ENCODE assay signal across 9 cellular contexts in genomic region chr11:114058871-114059277, GRCh38. TPM values are rescaled to one million over a fixed set of nuclear protein-coding genes. Genes with fewer than 3 reads are reported as not detected.
DNase-seq lines count a peak whose midpoint lies in the region; ATAC-seq and TF ChIP-seq lines count a peak whose summit lies in the region.
"Had no signal": no experiment of that assay in that cellular context is flagged by ENCODE, and none has a peak within 500 bp of the region (broad histone marks: within the 10 kb centered on the region; RNA-seq: fewer than 3 reads in every experiment).

No MANE protein-coding gene starts in this region.

- H3K4me1 ChIP-seq in mucosa of rectum (ENCODE audit: control insufficient read depth in 2 of 2, insufficient read depth in 2 of 2, low read length in 2 of 2), result peaks cover 8 to 16% of the 10 kb centered on the region in 2 donors

- no peak for DNase-seq in activated naive CD4-positive, alpha-beta T cell treated with anti-CD3 and anti-CD28 coated beads for 36 hours
- DNase-seq in activated naive CD4-positive, alpha-beta T cell (lab: John Stamatoyannopoulos, UW), result no peak
- DNase-seq in type B pancreatic cell (ENCODE audit: extremely low spot score, unreplicated experiment), result no peak
- no peak for DNase-seq in OCI-M2 (lab: John Stamatoyannopoulos, UW; ENCODE audit: unreplicated experiment)

- CTCF ChIA-PET in activated naive CD4-positive, alpha-beta T cell treated with anti-CD3 and anti-CD28 coated beads for 36 hours (lab: Charles Lee), result interaction anchor here (0.6 to 1.4 kb wide), 5 partner anchors 12 to 206 kb away, joined by 3 to 4 read pairs (median 3); no protein-coding TSS in a partner anchor

- peak overlapping the region; percentile 57 to 67 for H3K4me3 ChIP-seq in mucosa of rectum (ENCODE audit: low read length in 2 of 2)
- H3K4me3 ChIP-seq: SJSA1 had no signal

- peaks cover 8% of the 10 kb centered on the region for H3K4me1 Mint-ChIP-seq in activated naive CD4-positive, alpha-beta T cell treated with anti-CD3 and anti-CD28 coated beads for 36 hours (ENCODE audit: low read depth)
- peaks cover 33% of the 10 kb centered on the region for H3K4me1 Mint-ChIP-seq in dendritic cell treated with granulocyte-macrophage colony-stimulating factor and Interleukin-4, amounts not matched to agents 40 ng/mL and 50 ng/mL, for 4 days (ENCODE audit: low read depth)
- H3K4me1 Mint-ChIP-seq in type B pancreatic cell (ENCODE audit: unreplicated experiment), result peaks cover 12% of the 10 kb centered on the region

- peak overlapping the region; percentile 83 for H3K4me3 Mint-ChIP-seq in activated naive CD4-positive, alpha-beta T cell treated with anti-CD3 and anti-CD28 coated beads for 36 hours
- H3K4me3 Mint-ChIP-seq in dendritic cell treated with granulocyte-macrophage colony-stimulating factor and Interleukin-4, amounts not matched to agents 40 ng/mL and 50 ng/mL, for 4 days, result peak overlapping the region; percentile 48
- peak overlapping the region; percentile 88 for H3K4me3 Mint-ChIP-seq in type B pancreatic cell

- peaks cover 11 to 19% of the 10 kb centered on the region in 2 donors for H3K27me3 ChIP-seq in mucosa of rectum (ENCODE audit: control insufficient read depth in 2 of 2, insufficient read depth in 2 of 2, low read length in 2 of 2)

- H3K36me3 Mint-ChIP-seq in activated naive CD4-positive, alpha-beta T cell treated with anti-CD3 and anti-CD28 coated beads for 36 hours (ENCODE audit: low read depth), result no peaks in the 10 kb centered on the region
- peaks cover 9% of the 10 kb centered on the region for H3K36me3 Mint-ChIP-seq in dendritic cell treated with granulocyte-macrophage colony-stimulating factor and Interleukin-4, amounts not matched to agents 40 ng/mL and 50 ng/mL, for 4 days (ENCODE audit: low read depth)
- no peaks in the 10 kb centered on the region for H3K36me3 Mint-ChIP-seq in type B pancreatic cell

- peak overlapping the region; percentile 32 to 70 for H3K9ac ChIP-seq in mucosa of rectum (ENCODE audit: low read depth in 1 of 2, low read length in 2 of 2)

- no peaks in the 10 kb centered on the region for H3K9me3 ChIP-seq in mucosa of rectum (ENCODE audit: control insufficient read depth in 2 of 2, low read length in 2 of 2)
- H3K9me3 ChIP-seq: SJSA1 had no signal

- no peaks in the 10 kb centered on the region for H3K9me3 Mint-ChIP-seq in activated naive CD4-positive, alpha-beta T cell treated with anti-CD3 and anti-CD28 coated beads for 36 hours
- no peaks in the 10 kb centered on the region for H3K9me3 Mint-ChIP-seq in dendritic cell treated with granulocyte-macrophage colony-stimulating factor and Interleukin-4, amounts not matched to agents 40 ng/mL and 50 ng/mL, for 4 days
- H3K9me3 Mint-ChIP-seq in type B pancreatic cell, result no peaks in the 10 kb centered on the region

- no peak for TF ChIP-seq CTCF in type B pancreatic cell (conservative IDR thresholded peaks at IDR 0.05)

- H3K27me3 Mint-ChIP-seq in activated naive CD4-positive, alpha-beta T cell treated with anti-CD3 and anti-CD28 coated beads for 36 hours (ENCODE audit: low read depth), result peaks cover 24% of the 10 kb centered on the region
- peaks cover 68% of the 10 kb centered on the region for H3K27me3 Mint-ChIP-seq in dendritic cell treated with granulocyte-macrophage colony-stimulating factor and Interleukin-4, amounts not matched to agents 40 ng/mL and 50 ng/mL, for 4 days
- H3K27me3 Mint-ChIP-seq in type B pancreatic cell, result peaks cover 80% of the 10 kb centered on the region

- intact Hi-C loops in activated naive CD4-positive, alpha-beta T cell treated with anti-CD3 and anti-CD28 coated beads for 36 hours (cut with micrococcal nuclease), result loop anchor here (1.0 to 10.0 kb wide), 7 partner anchors 73 to 386 kb away; no protein-coding TSS in a partner anchor
- intact Hi-C loops in dendritic cell treated with granulocyte-macrophage colony-stimulating factor and Interleukin-4, amounts not matched to agents 40 ng/mL and 50 ng/mL, for 4 days (cut with micrococcal nuclease), result no loop called here

- peaks cover under 1 to 7% of the 10 kb centered on the region in 2 donors for H3K36me3 ChIP-seq in mucosa of rectum (ENCODE audit: control insufficient read depth in 2 of 2, insufficient read depth in 2 of 2, low read length in 2 of 2)
- H3K36me3 ChIP-seq: SJSA1 had no signal

- peak overlapping the region; percentile 43 to 56 for H3K27ac ChIP-seq in mucosa of rectum (ENCODE audit: low read depth in 2 of 2, low read length in 2 of 2)
- H3K27ac ChIP-seq: SJSA1 had no signal

- no peak for ATAC-seq in GM18519 (IDR thresholded peaks at IDR 0.05; ENCODE audit: low FRiP score, unreplicated experiment)
- no peak for ATAC-seq in HG02642 (IDR thresholded peaks at IDR 0.05; ENCODE audit: poor library complexity, unreplicated experiment)

- H3K27ac Mint-ChIP-seq in activated naive CD4-positive, alpha-beta T cell treated with anti-CD3 and anti-CD28 coated beads for 36 hours, result no peak overlapping the region
- H3K27ac Mint-ChIP-seq in dendritic cell treated with granulocyte-macrophage colony-stimulating factor and Interleukin-4, amounts not matched to agents 40 ng/mL and 50 ng/mL, for 4 days, result no peak overlapping the region
- no peak overlapping the region for H3K27ac Mint-ChIP-seq in type B pancreatic cell

RNA-seq across cellular contexts. Expression of gene ZBTB16, which starts 0.6 kb away (rescaled TPM):
- total RNA-seq in activated naive CD4-positive, alpha-beta T cell treated with anti-CD3 and anti-CD28 coated beads for 36 hours, result 1 to 10 TPM; 1.5 to 2.3 TPM
- total RNA-seq in type B pancreatic cell (ENCODE audit: low replicate concordance), result 2.6 and 11.9 TPM in 2 replicates
- total RNA-seq: SJSA1 had no signal
